ENCODE assay signal across 8 cellular contexts in genomic region chr5:84287964-84288363, GRCh38.
DNase-seq lines count a peak whose midpoint lies in the region; ATAC-seq, FAIRE-seq and TF ChIP-seq lines count a peak whose summit lies in the region.

No MANE protein-coding gene starts in this region.

- no peaks in the 10 kb centered on the region for H3K27me3 Mint-ChIP-seq in activated CD4-positive, alpha-beta T cell treated with anti-CD3 and anti-CD28 coated beads for 36 hours

- H3K4me3 ChIP-seq in RWPE2 (ENCODE audit: severe bottlenecking) (no peak overlapping the region), keratinocyte (ENCODE audit: control insufficient read depth in 2 of 3, extremely low read depth in 1 of 3, insufficient read depth in 2 of 3, low read depth in 1 of 3, low read length in 3 of 3) (no peak overlapping the region), aorta (ENCODE audit: low read length in 2 of 2) (no peak overlapping the region)

- DNase-seq in RWPE2 (ENCODE audit: low spot score) = no peak
- peak; percentile 5 for DNase-seq in keratinocyte (ENCODE audit: low read depth, low spot score)
- no peak for DNase-seq in aorta
- DNase-seq in HEK293T (ENCODE audit: extremely low spot score) = no peak
- DNase-seq in activated CD4-positive, alpha-beta T cell treated with anti-CD3 and anti-CD28 coated beads for 36 hours = no peak
- no peak for DNase-seq in NCI-H446 (lab: John Stamatoyannopoulos, UW)

- H3K4me2 ChIP-seq in keratinocyte (ENCODE audit: control insufficient read depth, extremely low read depth, insufficient read depth, low read depth, low read length) = peak overlapping the region; percentile 42

- H3K4me1 ChIP-seq in RWPE2 (ENCODE audit: insufficient read depth, poor library complexity, severe bottlenecking) (peaks cover 16% of the 10 kb centered on the region), keratinocyte (ENCODE audit: control insufficient read depth, extremely low read depth, insufficient read depth, low read length) (peaks cover 14% of the 10 kb centered on the region), aorta (ENCODE audit: control insufficient read depth in 1 of 2, insufficient read depth in 2 of 2, low read length in 2 of 2) (peaks cover 2 to 8% of the 10 kb centered on the region in 2 donors)

- no peaks in the 10 kb centered on the region for H4K20me1 ChIP-seq in keratinocyte (ENCODE audit: control insufficient read depth, extremely low read depth, insufficient read depth, low read length)

- H3K36me3 ChIP-seq in RWPE2 (ENCODE audit: low read depth) = no peaks in the 10 kb centered on the region
- H3K36me3 ChIP-seq in keratinocyte (ENCODE audit: control insufficient read depth in 2 of 2, extremely low read depth in 1 of 2, insufficient read depth in 2 of 2, low read length in 2 of 2) = no peaks in the 10 kb centered on the region
- no peaks in the 10 kb centered on the region for H3K36me3 ChIP-seq in aorta (ENCODE audit: control insufficient read depth in 1 of 2, insufficient read depth in 2 of 2, low read length in 1 of 2)

- peaks cover 3% of the 10 kb centered on the region for H3K27me3 ChIP-seq in RWPE2 (ENCODE audit: insufficient read depth, poor library complexity, severe bottlenecking)
- H3K27me3 ChIP-seq in keratinocyte (ENCODE audit: control insufficient read depth, extremely low read depth, insufficient read depth, low read length) = peaks cover 35% of the 10 kb centered on the region
- no peaks in the 10 kb centered on the region for H3K27me3 ChIP-seq in aorta (ENCODE audit: control insufficient read depth in 1 of 2, insufficient read depth in 2 of 2, low read length in 1 of 2)

- no peaks in the 10 kb centered on the region for H3K9me3 Mint-ChIP-seq in activated CD4-positive, alpha-beta T cell treated with anti-CD3 and anti-CD28 coated beads for 36 hours (ENCODE audit: low read depth)

- intact Hi-C loops in aorta (cut with DNase I) = loop anchor here in 1 of 2 donors (5.0 kb wide), 1 partner anchor 94 kb away; the partner anchor contains the start of gene EDIL3
- intact Hi-C loops in activated CD4-positive, alpha-beta T cell treated with anti-CD3 and anti-CD28 coated beads for 36 hours (cut with DNase I, micrococcal nuclease) = no loop called here

- H3K9me3 ChIP-seq in RWPE2 (ENCODE audit: severe bottlenecking) = no peaks in the 10 kb centered on the region
- no peaks in the 10 kb centered on the region for H3K9me3 ChIP-seq in keratinocyte (ENCODE audit: control insufficient read depth, low read depth, low read length)
- no peaks in the 10 kb centered on the region for H3K9me3 ChIP-seq in aorta (ENCODE audit: control insufficient read depth, low read length)

- H2AFZ ChIP-seq in keratinocyte (ENCODE audit: control insufficient read depth, low read length) = no peak overlapping the region

- peak; percentile 68 for ATAC-seq in GM18520 (IDR thresholded peaks at IDR 0.05; ENCODE audit: unreplicated experiment)
- peak; percentile 75 for ATAC-seq in HG03066 (IDR thresholded peaks at IDR 0.05; ENCODE audit: low read depth, unreplicated experiment)
- peak; percentile 98 for ATAC-seq in RWPE2 (ENCODE audit: low read depth)
- no peak for ATAC-seq in aorta (ENCODE audit: low FRiP score)
- no peak for ATAC-seq in activated CD4-positive, alpha-beta T cell treated with anti-CD3 and anti-CD28 coated beads for 36 hours

- peak overlapping the region; percentile 44 for H3K27ac ChIP-seq in RWPE2 (ENCODE audit: poor library complexity, severe bottlenecking)
- H3K27ac ChIP-seq in keratinocyte (ENCODE audit: control insufficient read depth, insufficient read depth, low read length) = no peak overlapping the region
- no peak overlapping the region for H3K27ac ChIP-seq in aorta (ENCODE audit: low read depth in 1 of 2, low read length in 2 of 2)

- H3K36me3 Mint-ChIP-seq in activated CD4-positive, alpha-beta T cell treated with anti-CD3 and anti-CD28 coated beads for 36 hours (ENCODE audit: low read depth) = no peaks in the 10 kb centered on the region

- H3K4me3 Mint-ChIP-seq in activated CD4-positive, alpha-beta T cell treated with anti-CD3 and anti-CD28 coated beads for 36 hours = no peak overlapping the region

- POLR2A ChIA-PET in HEK293T (lab: Yijun Ruan, JAX) = no interaction called here
- POLR2A ChIA-PET in activated CD4-positive, alpha-beta T cell treated with anti-CD3 and anti-CD28 coated beads for 36 hours (lab: Charles Lee) = no interaction called here

- CTCF ChIA-PET in HEK293T (lab: Yijun Ruan, JAX) = no interaction called here
- CTCF ChIA-PET in activated CD4-positive, alpha-beta T cell treated with anti-CD3 and anti-CD28 coated beads for 36 hours (lab: Charles Lee) = no interaction called here

- TF ChIP-seq CTCF in RWPE2 (IDR thresholded peaks at IDR 0.05; ENCODE audit: poor library complexity, severe bottlenecking) (no peak), keratinocyte (optimal IDR thresholded peaks at IDR 0.05 in 1 of 3, IDR thresholded peaks at IDR 0.05 in 1 of 3, conservative IDR thresholded peaks at IDR 0.05 in 1 of 3; ENCODE audit: extremely low read depth in 1 of 3, insufficient read depth in 2 of 3, low read length in 3 of 3) (no peak)

- no peaks in the 10 kb centered on the region for H3K4me1 Mint-ChIP-seq in activated CD4-positive, alpha-beta T cell treated with anti-CD3 and anti-CD28 coated beads for 36 hours

- dilution Hi-C loops in keratinocyte (cut with MboI; ENCODE audit: extremely low pct_ligation_motif_present, low sequenced_read_pairs) = no loop called here

- 64 to 74% methylated on average over 4 of the region's 4 CpGs for WGBS in aorta, 2 donors

- H3K9me1 ChIP-seq in keratinocyte (ENCODE audit: control insufficient read depth, extremely low read depth, insufficient read depth, low read length) = no peaks in the 10 kb centered on the region

- H3K9ac ChIP-seq in keratinocyte (ENCODE audit: control insufficient read depth, extremely low read depth, insufficient read depth, low read length) = no peak overlapping the region

- H3K27ac Mint-ChIP-seq in activated CD4-positive, alpha-beta T cell treated with anti-CD3 and anti-CD28 coated beads for 36 hours = no peak overlapping the region

- peak; percentile 80 for FAIRE-seq in keratinocyte (lab: Jason Lieb, UNC)

- H3K79me2 ChIP-seq in keratinocyte (ENCODE audit: control insufficient read depth, insufficient read depth, low read length) = no peaks in the 10 kb centered on the region

TF ChIP-seq in HEK293T, 16 proteins besides CTCF, POLR2A, EP300 and RAD21:
- TF ChIP-seq NFRKB (IDR thresholded peaks at IDR 0.05) (no peak), LEF1 (IDR thresholded peaks at IDR 0.05; ENCODE audit: borderline replicate concordance) (no peak), ARNT (IDR thresholded peaks at IDR 0.05) (no peak), SUZ12 (IDR thresholded peaks at IDR 0.05) (no peak), ZNF384 (IDR thresholded peaks at IDR 0.05) (no peak), FOXK2 (IDR thresholded peaks at IDR 0.05) (no peak), HDGF (IDR thresholded peaks at IDR 0.05; ENCODE audit: borderline replicate concordance) (no peak), TARDBP (IDR thresholded peaks at IDR 0.05) (no peak), CTBP1 (IDR thresholded peaks at IDR 0.05; ENCODE audit: borderline replicate concordance) (no peak), SP1 (IDR thresholded peaks at IDR 0.05) (no peak), ELF4 (IDR thresholded peaks at IDR 0.05) (no peak), FOXM1 (IDR thresholded peaks at IDR 0.05; ENCODE audit: borderline replicate concordance) (no peak), L3MBTL2 (conservative IDR thresholded peaks at IDR 0.05) (no peak), PKNOX1 (IDR thresholded peaks at IDR 0.05) (no peak)

Comparison
In these comparisons a context has a peak if more than half of its experiments do, and no peak if none do; other contexts are left out.
1. ATAC-seq: peak in GM18520 (single experiment), HG03066 (single experiment) and RWPE2 (single experiment); none in aorta (single experiment) and activated CD4-positive, alpha-beta T cell treated with anti-CD3 and anti-CD28 coated beads for 36 hours (single experiment).